ENCODE assay signal across 10 cellular contexts in genomic region chr11:110317516-110317932, GRCh38. TPM values are rescaled to one million over a fixed set of nuclear protein-coding genes. Genes with fewer than 3 reads are reported as not detected.
DNase-seq lines count a peak whose midpoint lies in the region; ATAC-seq and TF ChIP-seq lines count a peak whose summit lies in the region.
"Had no signal": no experiment of that assay in that cellular context is flagged by ENCODE, and none has a peak within 500 bp of the region (broad histone marks: within the 10 kb centered on the region; RNA-seq: fewer than 3 reads in every experiment).

No MANE protein-coding gene starts in this region.

- ATAC-seq in left lung, result no peak
- no peak for ATAC-seq in HG03378 (IDR thresholded peaks at IDR 0.05; ENCODE audit: unreplicated experiment)
- ATAC-seq in esophagus mucosa, result no peak

- no peaks in the 10 kb centered on the region for H3K9me3 ChIP-seq in left lung

- TF ChIP-seq CTCF in left lung (IDR thresholded peaks at IDR 0.05), result no peak

- peak; percentile 49 for DNase-seq in HT1080 (ENCODE audit: low read depth)
- DNase-seq in NCI-H345 treated with DMSO at 0.1 percent for 48 hours (lab: John Stamatoyannopoulos, UW; ENCODE audit: unreplicated experiment), result peak; percentile 94
- peak in 10 of 61 donors; percentile 6 to 58 (median 16) for DNase-seq in caudate nucleus (lab: John Stamatoyannopoulos, UW)
- peak; percentile 98 for DNase-seq in pulmonary artery endothelial cell (ENCODE audit: low read depth, low spot score)
- DNase-seq in left lung, result no peak
- DNase-seq: activated CD4-positive, alpha-beta T cell treated with anti-CD3 and anti-CD28 coated beads, Interleukin-2, amount 50 U/mL, for 4 hours; aorta; stimulated activated CD8-positive, alpha-beta memory T cell treated with anti-CD3 and anti-CD28 coated beads, Interleukin-4, amount 100 ng/mL, for 48 hours had no signal

- H3K36me3 ChIP-seq in left lung, result no peaks in the 10 kb centered on the region

- H3K4me1 ChIP-seq in left lung, result peaks cover 0 to 4% of the 10 kb centered on the region in 2 donors

- no peaks in the 10 kb centered on the region for H3K27me3 ChIP-seq in left lung

- intact Hi-C loops in left lung (cut with DNase I), result no loop called here

- peak overlapping the region; percentile 24 for H3K27ac ChIP-seq in caudate nucleus (ENCODE audit: low read depth, low read length)
- H3K27ac ChIP-seq in left lung, result no peak overlapping the region

- H3K4me3 ChIP-seq in left lung, result no peak overlapping the region

RNA-seq across cellular contexts. Expression of gene RDX, which starts 21.1 kb away (rescaled TPM):
- total RNA-seq in HT1080 (2014; rRNA removed; shearing (Covaris generic)), result 58.0 and 67.6 TPM in 2 replicates
- polyA plus RNA-seq in HT1080 (2015; cell fraction: cytosol; rRNA removed), result 46.5 and 61.2 TPM in 2 replicates
- 85.2 and 87.6 TPM in 2 replicates for polyA plus RNA-seq in HT1080 (2015; cell fraction: nucleus; rRNA removed)
- total RNA-seq in pulmonary artery endothelial cell, result 127 and 224 TPM in 2 replicates
- total RNA-seq in left lung, result 100 to 1,000 TPM; 140 to 152 TPM
- total RNA-seq in esophagus mucosa, result 54.2 TPM

Comparison
In these comparisons a context has a peak if more than half of its experiments do, and no peak if none do; other contexts are left out.
1. DNase-seq: peak in HT1080 (single experiment), NCI-H345 treated with DMSO at 0.1 percent for 48 hours (single experiment) and pulmonary artery endothelial cell (single experiment); none in left lung (0 of 2).